ENCODE assay signal across 21 cellular contexts in the genomic region with DNA sequence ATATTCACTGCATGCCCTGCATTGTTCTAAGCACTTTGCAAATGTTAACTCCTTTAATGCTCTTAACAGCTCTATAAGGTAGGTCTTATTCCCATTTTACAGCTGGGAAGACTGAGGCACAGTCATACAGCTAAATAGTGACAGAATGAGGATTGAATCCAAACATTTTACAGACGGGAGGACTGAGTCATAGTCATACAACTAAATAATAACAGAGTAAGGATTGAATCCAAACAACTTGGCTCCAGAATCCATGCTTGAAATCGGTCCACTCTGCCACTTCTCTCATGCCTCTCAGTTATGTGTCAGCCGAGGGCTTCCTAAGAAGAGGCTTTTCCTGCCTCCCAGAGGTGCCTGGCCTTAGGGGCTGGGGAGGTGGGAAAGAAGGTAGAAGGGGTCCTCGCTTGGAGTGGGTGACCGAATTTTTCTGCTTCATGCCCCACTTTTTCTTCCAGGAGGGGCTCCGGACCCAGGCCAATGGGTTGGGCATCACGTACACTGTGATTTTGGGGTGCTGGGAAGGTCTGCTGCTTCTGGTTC. TPM values are rescaled to one million over a fixed set of nuclear protein-coding genes. Genes with fewer than 3 reads are reported as not detected.
DNase-seq lines count a peak whose midpoint lies in the region; ATAC-seq and TF ChIP-seq lines count a peak whose summit lies in the region.
"Had no signal": no experiment of that assay in that cellular context is flagged by ENCODE, and none has a peak within 500 bp of the region (broad histone marks: within the 10 kb centered on the region; RNA-seq: fewer than 3 reads in every experiment).

No MANE protein-coding gene starts in this region.

- TF ChIP-seq EP300 in sigmoid colon (IDR thresholded peaks at IDR 0.05): no peak

- peaks cover 56 to 90% (median 76%) of the 10 kb centered on the region in 11 experiments; a peak in 21 of 22 replicates for H4K20me1 ChIP-seq in BLaER1 treated with 17β-estradiol and CSF1 and Interleukin-3, amounts not matched to agents 10 nM and 100 nM
- peaks cover 58% of the 10 kb centered on the region for H4K20me1 ChIP-seq in PC-3 (ENCODE audit: low read length)

- peak; percentile 27 for DNase-seq in PC-3
- no peak for DNase-seq in dorsolateral prefrontal cortex
- peak; percentile 38 for DNase-seq in sigmoid colon
- no peak for DNase-seq in lower lobe of right lung
- no peak for DNase-seq in iPS-NIHi7 (ENCODE audit: extremely low spot score)
- DNase-seq in right atrium auricular region (ENCODE audit: low spot score): no peak
- DNase-seq: activated CD8-positive, alpha-beta T cell treated with anti-CD3 and anti-CD28 coated beads for 36 hours; activated naive CD4-positive, alpha-beta T cell treated with anti-CD3 and anti-CD28 coated beads, Interleukin-2, amount 50 U/mL, for 16 hours; activated T-cell treated with anti-CD3 and anti-CD28 coated beads, Interleukin-2, amount 50 U/mL, for 4 hours; GOT3; NCI-H2029 treated with DMSO at 0.1 percent for 48 hours; NCI-H446 treated with DMSO at 0.1 percent for 48 hours; NK-92 treated with Interleukin-12 subunit alpha and Interleukin-12 subunit beta, amount 100 ng/mL, for 24 hours; Right ventricle myocardium superior; stimulated activated naive CD8-positive, alpha-beta T cell treated with anti-CD3 and anti-CD28 coated beads, Interleukin-15, amount 100 ng/mL, for 72 hours; upper lobe of left lung had no signal

- TF ChIP-seq POLR2A in sigmoid colon (IDR thresholded peaks at IDR 0.05): no peak

- H3K9me2 ChIP-seq in PC-3 (replicated peaks; ENCODE audit: low read length): no peaks in the 10 kb centered on the region

- no peaks in the 10 kb centered on the region for H3K9me3 ChIP-seq in BLaER1 treated with 17β-estradiol and CSF1 and Interleukin-3, amounts not matched to agents 10 nM and 100 nM (replicated peaks in 1 of 11)
- no peaks in the 10 kb centered on the region for H3K9me3 ChIP-seq in PC-3 (ENCODE audit: low read length)
- H3K9me3 ChIP-seq in sigmoid colon: no peaks in the 10 kb centered on the region
- no peaks in the 10 kb centered on the region for H3K9me3 ChIP-seq in lower lobe of right lung
- no peaks in the 10 kb centered on the region for H3K9me3 ChIP-seq in right atrium auricular region
- H3K9me3 ChIP-seq: gastroesophageal sphincter, neutrophil, upper lobe of left lung had no signal

- intact Hi-C loops in PC-3 (cut with micrococcal nuclease) (no loop called here), dorsolateral prefrontal cortex (cut with DNase I) (loop anchor here in 1 of 2 donors (10.0 kb wide), 1 partner anchor 258 kb away; no protein-coding TSS in a partner anchor), sigmoid colon (cut with DNase I) (no loop called here), lower lobe of right lung (cut with DNase I) (no loop called here)

- BruUV-seq in PC-3 (replicated peaks; lab: Mats Ljungman, UMichigan): no TSS peak

- peak overlapping the region; percentile 58 to 100 (median 98) for H3K4me2 ChIP-seq in BLaER1 treated with 17β-estradiol and CSF1 and Interleukin-3, amounts not matched to agents 10 nM and 100 nM
- H3K4me2 ChIP-seq in PC-3 (ENCODE audit: low read length): peak overlapping the region; percentile 7

- CTCF ChIA-PET in PC-3 (lab: Charles Lee): no interaction called here

- H3K4me1 ChIP-seq in BLaER1 treated with 17β-estradiol and CSF1 and Interleukin-3, amounts not matched to agents 10 nM and 100 nM: peaks cover 58 to 90% (median 84%) of the 10 kb centered on the region in 10 experiments
- H3K4me1 ChIP-seq in PC-3 (ENCODE audit: insufficient read depth, low read length) (peaks cover 41% of the 10 kb centered on the region), sigmoid colon (peaks cover 0 to 20% (median 19%) of the 10 kb centered on the region in 4 donors), lower lobe of right lung (peaks cover 16% of the 10 kb centered on the region), right atrium auricular region (peaks cover 0 to 21% of the 10 kb centered on the region in 2 donors)

- peaks cover 0 to 38% (median 11%) of the 10 kb centered on the region in 11 experiments; a peak in 12 of 22 replicates for H3K36me3 ChIP-seq in BLaER1 treated with 17β-estradiol and CSF1 and Interleukin-3, amounts not matched to agents 10 nM and 100 nM
- 0 out of 2 replicates have a peak, but pooled peaks cover 5% of the 10 kb centered on the region for H3K36me3 ChIP-seq in PC-3 (ENCODE audit: low read depth, low read length)
- no peaks in the 10 kb centered on the region for H3K36me3 ChIP-seq in sigmoid colon
- H3K36me3 ChIP-seq in lower lobe of right lung: no peaks in the 10 kb centered on the region
- H3K36me3 ChIP-seq in right atrium auricular region: no peaks in the 10 kb centered on the region
- H3K36me3 ChIP-seq: gastroesophageal sphincter, neutrophil, upper lobe of left lung had no signal

- TF ChIP-seq CTCF in PC-3 (conservative IDR thresholded peaks at IDR 0.05; ENCODE audit: low read depth, low read length) (no peak), dorsolateral prefrontal cortex (IDR thresholded peaks at IDR 0.05 in 54 of 56, conservative IDR thresholded peaks at IDR 0.05 in 2 of 56; ENCODE audit: low read depth in 1 of 56, partially characterized antibody in 56 of 56) (no peak), sigmoid colon (IDR thresholded peaks at IDR 0.05) (no peak), lower lobe of right lung (IDR thresholded peaks at IDR 0.05) (no peak), right atrium auricular region (IDR thresholded peaks at IDR 0.05) (no peak)

- 84% methylated on average over 7 of the region's 7 CpGs for WGBS in sigmoid colon, 2 donors

- peaks cover 75% of the 10 kb centered on the region for H3K79me2 ChIP-seq in PC-3 (ENCODE audit: low read length)

- ATAC-seq in PC-3 (no peak), lower lobe of right lung (no peak)
- ATAC-seq: activated CD8-positive, alpha-beta T cell treated with anti-CD3 and anti-CD28 coated beads for 36 hours; activated T-cell treated with anti-CD3 and anti-CD28 coated beads, Interleukin-2, amount 50 U/mL, for 4 hours; gastroesophageal sphincter; stimulated activated naive CD8-positive, alpha-beta T cell treated with anti-CD3 and anti-CD28 coated beads, Interleukin-15, amount 100 ng/mL, for 72 hours had no signal

- peaks cover 0 to 18% (median 11%) of the 10 kb centered on the region in 11 experiments; a peak in 13 of 22 replicates for H3K27me3 ChIP-seq in BLaER1 treated with 17β-estradiol and CSF1 and Interleukin-3, amounts not matched to agents 10 nM and 100 nM
- no peaks in the 10 kb centered on the region for H3K27me3 ChIP-seq in PC-3 (ENCODE audit: low read length)
- no peaks in the 10 kb centered on the region for H3K27me3 ChIP-seq in dorsolateral prefrontal cortex
- H3K27me3 ChIP-seq in sigmoid colon: no peaks in the 10 kb centered on the region
- peaks cover 5% of the 10 kb centered on the region for H3K27me3 ChIP-seq in lower lobe of right lung (ENCODE audit: low read depth)
- H3K27me3 ChIP-seq in right atrium auricular region: no peaks in the 10 kb centered on the region
- H3K27me3 ChIP-seq: gastroesophageal sphincter had no signal

- H2AFZ ChIP-seq in PC-3 (ENCODE audit: low read length): no peak overlapping the region

- peak overlapping the region in 10 of 11 experiments; percentile 26 to 72 (median 60); a peak in 16 of 22 replicates for H3K9ac ChIP-seq in BLaER1 treated with 17β-estradiol and CSF1 and Interleukin-3, amounts not matched to agents 10 nM and 100 nM
- H3K9ac ChIP-seq in PC-3 (ENCODE audit: low read length): no peak overlapping the region

- POLR2A ChIA-PET in PC-3 (lab: Charles Lee; ENCODE audit: unreplicated experiment): no interaction called here

- H3K4me3 ChIP-seq in BLaER1 treated with 17β-estradiol and CSF1 and Interleukin-3, amounts not matched to agents 10 nM and 100 nM: peak overlapping the region in 5 of 10 experiments; percentile 30 to 53 (median 48); a peak in 9 of 20 replicates
- no peak overlapping the region for H3K4me3 ChIP-seq in PC-3 (ENCODE audit: low read length)
- H3K4me3 ChIP-seq in dorsolateral prefrontal cortex: peak overlapping the region in 8 of 59 donors; percentile 11 to 87 (median 60)
- no peak overlapping the region for H3K4me3 ChIP-seq in sigmoid colon
- H3K4me3 ChIP-seq in lower lobe of right lung: no peak overlapping the region
- H3K4me3 ChIP-seq in right atrium auricular region: no peak overlapping the region
- H3K4me3 ChIP-seq: coronary artery, gastroesophageal sphincter, upper lobe of left lung had no signal

- H3K27ac ChIP-seq in BLaER1 treated with 17β-estradiol and CSF1 and Interleukin-3, amounts not matched to agents 10 nM and 100 nM: peak overlapping the region in 10 of 11 experiments; percentile 4 to 81 (median 63); a peak in 16 of 22 replicates
- peak overlapping the region; percentile 20 for H3K27ac ChIP-seq in PC-3 (ENCODE audit: low read length)
- H3K27ac ChIP-seq in dorsolateral prefrontal cortex: peak overlapping the region in 49 of 59 donors; percentile 9 to 89 (median 67)
- no peak overlapping the region for H3K27ac ChIP-seq in sigmoid colon
- no peak overlapping the region for H3K27ac ChIP-seq in lower lobe of right lung
- no peak overlapping the region for H3K27ac ChIP-seq in right atrium auricular region
- H3K27ac ChIP-seq: coronary artery, gastroesophageal sphincter, HL-60, neutrophil, upper lobe of left lung had no signal

- no peaks in the 10 kb centered on the region for H3F3A ChIP-seq in PC-3 (ENCODE audit: low read length, unreplicated experiment)

RNA-seq across cellular contexts. Expression of gene SMOX, which starts 4.1 kb away (rescaled TPM):
- total RNA-seq in PC-3 (2014; rRNA removed) (59.3 and 82.4 TPM in 2 replicates), dorsolateral prefrontal cortex (100 to 1,000 TPM in 2 of 120 experiments, 10 to 100 TPM in 118; 28.1 to 182 (median 50.5) TPM), sigmoid colon (10 to 100 TPM in 1 of 4 donors, 1 to 10 TPM in 3; 3.9 to 11.1 (median 4.4) TPM), lower lobe of right lung (5.3 TPM), right atrium auricular region (1 to 10 TPM; 5.2 to 6.6 TPM)
- 1 to 10 TPM; 3.9 to 4.8 (median 4.8) TPM for polyA plus RNA-seq in sigmoid colon

Comparison
In these comparisons a context has a peak if more than half of its experiments do, and no peak if none do; other contexts are left out.
1. H3K27ac ChIP-seq: peak in BLaER1 treated with 17β-estradiol and CSF1 and Interleukin-3, amounts not matched to agents 10 nM and 100 nM (10 of 11), PC-3 (single experiment) and dorsolateral prefrontal cortex (49 of 59); none in sigmoid colon (0 of 4), lower lobe of right lung (single experiment) and right atrium auricular region (0 of 2).
2. DNase-seq: peak in PC-3 (single experiment) and sigmoid colon (single experiment); none in dorsolateral prefrontal cortex (0 of 10), lower lobe of right lung (single experiment), iPS-NIHi7 (single experiment) and right atrium auricular region (single experiment).